19 cellular contexts compared by ENCODE assay signal in genomic region chr3:128995737-128996136, GRCh38. TPM values are rescaled to one million over a fixed set of nuclear protein-coding genes. Genes with fewer than 3 reads are reported as not detected.
DNase-seq lines count a peak whose midpoint lies in the region; ATAC-seq and TF ChIP-seq lines count a peak whose summit lies in the region.
"Had no signal": no experiment of that assay in that cellular context is flagged by ENCODE, and none has a peak within 500 bp of the region (broad histone marks: within the 10 kb centered on the region; RNA-seq: fewer than 3 reads in every experiment).

No MANE protein-coding gene starts in this region.

- H3K4me1 Mint-ChIP-seq in CD14-positive monocyte (peaks cover 32% of the 10 kb centered on the region), brain (peaks cover 63% of the 10 kb centered on the region)

- DNase-seq in CD14-positive monocyte (ENCODE audit: low spot score), result no peak
- peak; percentile 41 for DNase-seq in osteoblast (ENCODE audit: insufficient read length, low spot score, missing footprints)
- DNase-seq in superior temporal gyrus (ENCODE audit: extremely low spot score), result no peak
- no peak for DNase-seq in mucosa of descending colon
- DNase-seq: DMS53, H9, NCI-H1048, NCI-H1436 treated with DMSO at 0.1 percent for 48 hours, NCI-H2081, NCI-H748 treated with DMSO at 0.1 percent for 48 hours, PC-3 had no signal

- H2AFZ ChIP-seq in osteoblast (ENCODE audit: low read length), result no peak overlapping the region

- H3K27me3 Mint-ChIP-seq in CD14-positive monocyte (ENCODE audit: low read depth in 3 of 3), result peaks cover 23 to 30% (median 27%) of the 10 kb centered on the region in 3 donors
- peaks cover 13% of the 10 kb centered on the region for H3K27me3 Mint-ChIP-seq in brain

- H4K20me1 ChIP-seq in osteoblast (ENCODE audit: insufficient read depth, low read length), result no peaks in the 10 kb centered on the region

- H3K27me3 ChIP-seq in osteoblast (ENCODE audit: insufficient read depth, low read length), result peaks cover 73% of the 10 kb centered on the region

- H3K4me3 Mint-ChIP-seq in CD14-positive monocyte (no peak overlapping the region), brain (peak overlapping the region in 1 of 5 experiments; percentile 41)
- H3K4me3 Mint-ChIP-seq: H9 had no signal

- H3K27ac Mint-ChIP-seq in CD14-positive monocyte, result peak overlapping the region in 4 of 7 donors; percentile 25 to 58 (median 36)
- H3K27ac Mint-ChIP-seq in brain, result peak overlapping the region in 3 of 5 experiments; percentile 18 to 41 (median 29)
- H3K27ac Mint-ChIP-seq: H9 had no signal

- no peak for ATAC-seq in HG02938 (IDR thresholded peaks at IDR 0.05; ENCODE audit: unreplicated experiment)
- no peak for ATAC-seq in mucosa of descending colon
- ATAC-seq: A549, PC-3 had no signal

- TF ChIP-seq CTCF in CD14-positive monocyte (IDR thresholded peaks at IDR 0.05) (no peak), brain (conservative IDR thresholded peaks at IDR 0.05) (no peak), osteoblast (IDR thresholded peaks at IDR 0.05; ENCODE audit: extremely low read depth, low read depth, low read length) (no peak), mucosa of descending colon (IDR thresholded peaks at IDR 0.05) (no peak)

- H3K36me3 Mint-ChIP-seq in CD14-positive monocyte (peaks cover 0 to 2% of the 10 kb centered on the region in 2 donors), brain (no peaks in the 10 kb centered on the region)

- intact Hi-C loops in CD14-positive monocyte (cut with micrococcal nuclease), result no loop called here
- intact Hi-C loops in mucosa of descending colon (cut with DNase I, micrococcal nuclease), result no loop called here

- H3K36me3 ChIP-seq in KOPT-K1 (ENCODE audit: insufficient read depth, low read length) (no peaks in the 10 kb centered on the region), osteoblast (ENCODE audit: insufficient read depth, low read length) (no peaks in the 10 kb centered on the region), mucosa of descending colon (ENCODE audit: low read depth) (no peaks in the 10 kb centered on the region)

- peak overlapping the region; percentile 43 for H3K27ac ChIP-seq in KOPT-K1 (ENCODE audit: low read depth, low read length, poor library complexity, severe bottlenecking)
- H3K27ac ChIP-seq in osteoblast (ENCODE audit: low read depth, low read length), result no peak overlapping the region
- H3K27ac ChIP-seq: A549, C4-2B, HL-60, RWPE1 had no signal

- no peak overlapping the region for H3K4me3 ChIP-seq in osteoblast (ENCODE audit: insufficient read depth, low read length)
- no peak overlapping the region for H3K4me3 ChIP-seq in mucosa of descending colon
- H3K4me3 ChIP-seq: A549 had no signal

- H3K9me3 Mint-ChIP-seq in CD14-positive monocyte (peaks cover 0 to 5% (median 0%) of the 10 kb centered on the region in 7 donors), brain (peaks cover 0 to 6% (median 0%) of the 10 kb centered on the region in 5 experiments)

- H3K4me2 ChIP-seq in osteoblast (ENCODE audit: insufficient read depth, low read length), result no peak overlapping the region
- H3K4me2 ChIP-seq: A549 had no signal

- H3K4me1 ChIP-seq in osteoblast (ENCODE audit: insufficient read depth, low read length) (peaks cover 3% of the 10 kb centered on the region), mucosa of descending colon (ENCODE audit: low read depth) (peaks cover 17% of the 10 kb centered on the region)
- H3K4me1 ChIP-seq: A549 had no signal

- H3K79me2 ChIP-seq in osteoblast (ENCODE audit: insufficient read depth, low read length), result no peaks in the 10 kb centered on the region

- no peaks in the 10 kb centered on the region for H3K9me3 ChIP-seq in KOPT-K1 (ENCODE audit: insufficient read depth, low read length, poor library complexity, severe bottlenecking)
- no peaks in the 10 kb centered on the region for H3K9me3 ChIP-seq in osteoblast (ENCODE audit: low read depth, low read length)
- no peaks in the 10 kb centered on the region for H3K9me3 ChIP-seq in mucosa of descending colon
- H3K9me3 ChIP-seq: A549 had no signal

RNA-seq across cellular contexts. Expression of gene CFAP92, which starts 1.9 kb away (rescaled TPM):
- polyA plus RNA-seq in CD14-positive monocyte, result under 1 TPM; 0.19 to 0.50 TPM
- polyA plus RNA-seq in brain (ENCODE audit: insufficient read depth, low read depth, low replicate concordance), result 0.27 TPM
- total RNA-seq in osteoblast, result not detected in 2 replicates
- 1 to 10 TPM; 1.1 to 1.5 (median 1.3) TPM for total RNA-seq in mucosa of descending colon
- polyA plus RNA-seq: A549 had no signal

RNA-seq across cellular contexts. Expression of gene EFCC1, which starts 5.4 kb away (rescaled TPM):
- polyA plus RNA-seq in CD14-positive monocyte, result under 1 TPM; 0.11 to 0.15 TPM
- polyA plus RNA-seq in brain (ENCODE audit: insufficient read depth, low read depth, low replicate concordance), result 0.97 TPM
- not detected in 2 replicates for total RNA-seq in osteoblast
- total RNA-seq in mucosa of descending colon, result 10 to 100 TPM in 1 of 3 donors, 1 to 10 TPM in 2; 1.8 to 12.0 (median 3.6) TPM
- total RNA-seq: NCI-H460, PC-3 had no signal
